ENCODE assay signal across 8 cellular contexts in genomic region chr2:132415256-132416079, GRCh38. TPM values are rescaled to one million over a fixed set of nuclear protein-coding genes. Genes with fewer than 3 reads are reported as not detected.
DNase-seq lines count a peak whose midpoint lies in the region; ATAC-seq and TF ChIP-seq lines count a peak whose summit lies in the region.

No MANE protein-coding gene starts in this region.

- TF ChIP-seq CTCF in epithelial cell of esophagus (IDR thresholded peaks at IDR 0.05; ENCODE audit: insufficient read depth, low read depth, low read length, missing control alignments) (no peak), osteocyte (IDR thresholded peaks at IDR 0.05) (no peak)

- no peak for ATAC-seq in GM18511 (IDR thresholded peaks at IDR 0.05; ENCODE audit: unreplicated experiment)

- H3K27ac Mint-ChIP-seq in osteocyte (ENCODE audit: unreplicated experiment), result peak overlapping the region; percentile 45

- H3K36me3 Mint-ChIP-seq in osteocyte (ENCODE audit: unreplicated experiment), result no peaks in the 10 kb centered on the region

- H3K4me1 Mint-ChIP-seq in osteocyte (ENCODE audit: unreplicated experiment), result peaks cover 16% of the 10 kb centered on the region

- no peaks in the 10 kb centered on the region for H3K9me3 Mint-ChIP-seq in osteocyte (ENCODE audit: unreplicated experiment)

- H3K4me3 Mint-ChIP-seq in osteocyte (ENCODE audit: unreplicated experiment), result peak overlapping the region; percentile 75

- peak overlapping the region; percentile 52 for H3K4me3 ChIP-seq in epithelial cell of esophagus (ENCODE audit: low read length)

- peaks cover 52% of the 10 kb centered on the region for H3K27me3 Mint-ChIP-seq in osteocyte (ENCODE audit: unreplicated experiment)

- DNase-seq in DMS 273 (lab: John Stamatoyannopoulos, UW; ENCODE audit: unreplicated experiment), result peak; percentile 89
- peak; percentile 12 for DNase-seq in NCI-H2171 (lab: John Stamatoyannopoulos, UW)
- DNase-seq in epithelial cell of esophagus (ENCODE audit: low read depth), result peak; percentile 58
- no peak for DNase-seq in osteocyte (ENCODE audit: extremely low spot score, unreplicated experiment)
- no peak for DNase-seq in NCI-H2029 (lab: John Stamatoyannopoulos, UW)
- no peak for DNase-seq in stimulated activated CD4-positive, alpha-beta T cell treated with anti-CD3 and anti-CD28 coated beads, Interleukin-2, amount 100 ng/mL, for 24 hours
- no peak for DNase-seq in HuH-7 (ENCODE audit: low spot score)

RNA-seq across cellular contexts. Expression of gene GPR39, which starts 1.1 kb away (rescaled TPM):
- total RNA-seq in osteocyte, result 0.21 and 0.42 TPM in 2 replicates

Comparison
In these comparisons a context has a peak if more than half of its experiments do, and no peak if none do; other contexts are left out.
1. DNase-seq: peak in DMS 273 (single experiment), NCI-H2171 (single experiment) and epithelial cell of esophagus (single experiment); none in osteocyte (single experiment), NCI-H2029 (single experiment), stimulated activated CD4-positive, alpha-beta T cell treated with anti-CD3 and anti-CD28 coated beads, Interleukin-2, amount 100 ng/mL, for 24 hours (0 of 2) and HuH-7 (single experiment).